ENCODE assay signal across 21 cellular contexts in genomic region chr7:13603661-13604060, GRCh38.
DNase-seq lines count a peak whose midpoint lies in the region; ATAC-seq, FAIRE-seq and TF ChIP-seq lines count a peak whose summit lies in the region.
"Had no signal": no experiment of that assay in that cellular context is flagged by ENCODE, and none has a peak within 500 bp of the region (broad histone marks: within the 10 kb centered on the region; RNA-seq: fewer than 3 reads in every experiment).

No MANE protein-coding gene starts in this region.

- H3K27ac Mint-ChIP-seq in astrocyte (ENCODE audit: unreplicated experiment): no peak overlapping the region
- H3K27ac Mint-ChIP-seq: CD4-positive, alpha-beta T cell; H9 had no signal

- H3K4me1 Mint-ChIP-seq in astrocyte (ENCODE audit: low read depth, unreplicated experiment): peaks cover 4% of the 10 kb centered on the region
- H3K4me1 Mint-ChIP-seq: H9 had no signal

- no peaks in the 10 kb centered on the region for H3K4me1 ChIP-seq in astrocyte (ENCODE audit: insufficient read depth, low read length)
- H3K4me1 ChIP-seq in foreskin keratinocyte: peaks cover 15% of the 10 kb centered on the region
- H3K4me1 ChIP-seq: Caco-2 had no signal

- no peaks in the 10 kb centered on the region for H3K27me3 Mint-ChIP-seq in astrocyte (ENCODE audit: low read depth, unreplicated experiment)
- H3K27me3 Mint-ChIP-seq: CD4-positive, alpha-beta T cell had no signal

- H3K27me3 ChIP-seq in astrocyte (ENCODE audit: insufficient read depth, low read length) (no peaks in the 10 kb centered on the region), foreskin keratinocyte (no peaks in the 10 kb centered on the region)

- H3K4me3 ChIP-seq in astrocyte (ENCODE audit: insufficient read depth, low read depth, low read length): no peak overlapping the region
- H3K4me3 ChIP-seq: K562 had no signal

- no peak overlapping the region for H3K9ac ChIP-seq in astrocyte (ENCODE audit: low read length)
- H3K9ac ChIP-seq: SK-N-SH had no signal

- no peaks in the 10 kb centered on the region for H3K36me3 Mint-ChIP-seq in astrocyte (ENCODE audit: low read depth, unreplicated experiment)

- TF ChIP-seq CTCF in astrocyte (IDR thresholded peaks at IDR 0.05; ENCODE audit: insufficient read depth, low read depth, low read length): no peak
- TF ChIP-seq CTCF in foreskin keratinocyte (conservative IDR thresholded peaks at IDR 0.05): no peak

- peak; percentile 39 for DNase-seq in Caki2 (ENCODE audit: low read depth)
- DNase-seq in HT1080 (ENCODE audit: low read depth): peak; percentile 0
- peak; percentile 50 for DNase-seq in astrocyte (ENCODE audit: low read depth)
- peak; percentile 90 to 96 for DNase-seq in foreskin keratinocyte
- DNase-seq in EL: no peak
- DNase-seq in iPS-NIHi7 (ENCODE audit: extremely low spot score): no peak
- no peak for DNase-seq in NCI-H1417 treated with DMSO at 0.1 percent for 48 hours (lab: John Stamatoyannopoulos, UW)
- DNase-seq: Caco-2; CD4-positive, alpha-beta T cell; H9; NCI-H1048; NCI-H1436 treated with DMSO at 0.1 percent for 48 hours; NCI-H2029 treated with DMSO at 0.1 percent for 48 hours; NCI-H2171 treated with DMSO at 0.1 percent for 48 hours; NCI-H446 treated with DMSO at 0.1 percent for 48 hours; SHP77 treated with DMSO at 0.1 percent for 48 hours; SK-N-SH had no signal

- peak; percentile 98 for ATAC-seq in foreskin keratinocyte
- ATAC-seq in HG03108 (IDR thresholded peaks at IDR 0.05; ENCODE audit: unreplicated experiment): no peak
- ATAC-seq: K562 had no signal

- no peaks in the 10 kb centered on the region for H4K20me1 ChIP-seq in astrocyte (ENCODE audit: insufficient read depth, low read length)

- no peaks in the 10 kb centered on the region for H3K36me3 ChIP-seq in astrocyte (ENCODE audit: insufficient read depth, low read length)

- no peak overlapping the region for H3K4me2 ChIP-seq in astrocyte (ENCODE audit: low read length)
- H3K4me2 ChIP-seq: SK-N-SH had no signal

- in situ Hi-C loops in Caki2 (cut with HindIII; ENCODE audit: low pct_unique_long_range_greater_than_20kb, low sequenced_read_pairs): no loop called here

- no peak overlapping the region for H2AFZ ChIP-seq in astrocyte (ENCODE audit: low read depth, low read length)

- H3K9me3 ChIP-seq in astrocyte (ENCODE audit: insufficient read depth, low read depth, low read length): no peaks in the 10 kb centered on the region
- H3K9me3 ChIP-seq: SK-N-SH had no signal

- no peaks in the 10 kb centered on the region for H3K79me2 ChIP-seq in astrocyte (ENCODE audit: insufficient read depth, low read length)

- no peak for FAIRE-seq in astrocyte (lab: Jason Lieb, UNC)
- FAIRE-seq: GM12892, K562 had no signal

- peaks cover 1% of the 10 kb centered on the region for H3K9me3 Mint-ChIP-seq in astrocyte (ENCODE audit: unreplicated experiment)

- H3K4me3 Mint-ChIP-seq in astrocyte (ENCODE audit: unreplicated experiment): no peak overlapping the region
- H3K4me3 Mint-ChIP-seq: CD4-positive, alpha-beta T cell; H9 had no signal

- H3K27ac ChIP-seq in astrocyte (ENCODE audit: low read depth, low read length) (no peak overlapping the region), foreskin keratinocyte (peak overlapping the region; percentile 57)
- H3K27ac ChIP-seq: HL-60 had no signal

Comparison
In these comparisons a context has a peak if more than half of its experiments do, and no peak if none do; other contexts are left out.
1. DNase-seq: peak in Caki2 (single experiment), HT1080 (single experiment), astrocyte (single experiment) and foreskin keratinocyte (2 of 2); none in EL (single experiment), iPS-NIHi7 (single experiment) and NCI-H1417 treated with DMSO at 0.1 percent for 48 hours (single experiment).